ENCODE assay signal across 2 cellular contexts in the genomic region with DNA sequence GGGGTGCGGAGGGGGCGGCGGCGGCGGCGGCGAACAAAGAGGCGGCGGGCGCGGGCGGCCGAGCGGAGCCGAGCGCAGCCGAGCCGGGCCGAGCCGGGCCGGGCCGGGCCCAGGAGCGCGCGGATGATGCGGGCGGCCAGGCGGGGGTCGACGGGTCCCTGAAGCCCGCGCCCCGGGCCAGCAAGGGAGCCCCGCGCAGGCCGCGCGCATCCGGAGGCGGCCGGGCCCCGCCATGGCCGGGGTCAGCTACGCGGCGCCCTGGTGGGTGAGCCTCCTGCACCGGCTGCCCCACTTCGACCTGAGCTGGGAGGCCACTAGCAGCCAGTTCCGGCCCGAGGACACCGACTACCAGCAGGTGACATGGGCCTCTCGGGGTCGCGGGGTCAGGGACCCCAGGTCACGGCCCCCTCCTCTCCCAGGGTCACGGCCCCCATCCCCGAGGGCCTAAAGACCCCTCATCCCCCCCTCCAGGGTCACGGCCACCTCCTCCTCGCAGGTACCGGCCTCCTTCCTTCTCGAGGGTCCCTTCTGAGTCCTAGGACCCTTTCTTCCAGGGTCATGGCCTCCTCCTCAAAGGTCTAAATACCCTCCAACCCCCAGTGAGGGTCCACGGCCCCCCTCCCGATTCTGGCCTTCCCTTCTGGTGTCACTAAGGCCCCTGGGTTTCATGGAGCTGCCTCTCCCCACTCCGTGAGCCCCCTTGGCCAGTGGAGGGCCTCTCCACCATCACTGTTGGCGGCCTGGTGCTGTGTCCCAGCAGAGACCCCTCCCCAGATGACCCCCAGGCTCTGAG.
TF ChIP-seq lines count a peak whose summit lies in the region.

A gene with protein sequence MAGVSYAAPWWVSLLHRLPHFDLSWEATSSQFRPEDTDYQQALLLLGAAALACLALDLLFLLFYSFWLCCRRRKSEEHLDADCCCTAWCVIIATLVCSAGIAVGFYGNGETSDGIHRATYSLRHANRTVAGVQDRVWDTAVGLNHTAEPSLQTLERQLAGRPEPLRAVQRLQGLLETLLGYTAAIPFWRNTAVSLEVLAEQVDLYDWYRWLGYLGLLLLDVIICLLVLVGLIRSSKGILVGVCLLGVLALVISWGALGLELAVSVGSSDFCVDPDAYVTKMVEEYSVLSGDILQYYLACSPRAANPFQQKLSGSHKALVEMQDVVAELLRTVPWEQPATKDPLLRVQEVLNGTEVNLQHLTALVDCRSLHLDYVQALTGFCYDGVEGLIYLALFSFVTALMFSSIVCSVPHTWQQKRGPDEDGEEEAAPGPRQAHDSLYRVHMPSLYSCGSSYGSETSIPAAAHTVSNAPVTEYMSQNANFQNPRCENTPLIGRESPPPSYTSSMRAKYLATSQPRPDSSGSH (plus strand): TSS at position 63 of the 793 bp plus-strand sequence. CDS start 170 bp downstream, at position 233.

TF ChIP-seq in Ishikawa, 13 proteins besides CTCF, POLR2A, EP300 and RAD21 (continued from another document):
- TF ChIP-seq, protein P1, sequence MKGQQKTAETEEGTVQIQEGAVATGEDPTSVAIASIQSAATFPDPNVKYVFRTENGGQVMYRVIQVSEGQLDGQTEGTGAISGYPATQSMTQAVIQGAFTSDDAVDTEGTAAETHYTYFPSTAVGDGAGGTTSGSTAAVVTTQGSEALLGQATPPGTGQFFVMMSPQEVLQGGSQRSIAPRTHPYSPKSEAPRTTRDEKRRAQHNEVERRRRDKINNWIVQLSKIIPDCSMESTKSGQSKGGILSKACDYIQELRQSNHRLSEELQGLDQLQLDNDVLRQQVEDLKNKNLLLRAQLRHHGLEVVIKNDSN (IDR thresholded peaks at IDR 0.05) = no peak
- TF ChIP-seq ZBTB7A (IDR thresholded peaks at IDR 0.05; ENCODE audit: low read depth) = peak; percentile 99

TF ChIP-seq in HepG2, 621 proteins besides CTCF, POLR2A, EP300 and RAD21 (continued from another document and continues in another):
- TF ChIP-seq, protein P2, sequence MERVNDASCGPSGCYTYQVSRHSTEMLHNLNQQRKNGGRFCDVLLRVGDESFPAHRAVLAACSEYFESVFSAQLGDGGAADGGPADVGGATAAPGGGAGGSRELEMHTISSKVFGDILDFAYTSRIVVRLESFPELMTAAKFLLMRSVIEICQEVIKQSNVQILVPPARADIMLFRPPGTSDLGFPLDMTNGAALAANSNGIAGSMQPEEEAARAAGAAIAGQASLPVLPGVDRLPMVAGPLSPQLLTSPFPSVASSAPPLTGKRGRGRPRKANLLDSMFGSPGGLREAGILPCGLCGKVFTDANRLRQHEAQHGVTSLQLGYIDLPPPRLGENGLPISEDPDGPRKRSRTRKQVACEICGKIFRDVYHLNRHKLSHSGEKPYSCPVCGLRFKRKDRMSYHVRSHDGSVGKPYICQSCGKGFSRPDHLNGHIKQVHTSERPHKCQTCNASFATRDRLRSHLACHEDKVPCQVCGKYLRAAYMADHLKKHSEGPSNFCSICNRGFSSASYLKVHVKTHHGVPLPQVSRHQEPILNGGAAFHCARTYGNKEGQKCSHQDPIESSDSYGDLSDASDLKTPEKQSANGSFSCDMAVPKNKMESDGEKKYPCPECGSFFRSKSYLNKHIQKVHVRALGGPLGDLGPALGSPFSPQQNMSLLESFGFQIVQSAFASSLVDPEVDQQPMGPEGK (CRISPR knock-in tag; IDR thresholded peaks at IDR 0.05) = 0 out of 2 replicates have a peak, but pooled peaks have one; percentile 11
- TF ChIP-seq AGO2 (optimal IDR thresholded peaks at IDR 0.05; ENCODE audit: low read depth, low read length) (no peak), NFE2 (CRISPR knock-in tag; IDR thresholded peaks at IDR 0.05) (no peak), RBM22 (optimal IDR thresholded peaks at IDR 0.05; ENCODE audit: low read length) (no peak), RBFOX2 (IDR thresholded peaks at IDR 0.05; ENCODE audit: low read depth, low read length) (0 out of 2 replicates have a peak, but pooled peaks have one; percentile 0), SPEN (CRISPR knock-in tag; IDR thresholded peaks at IDR 0.05; ENCODE audit: low read depth) (0 out of 2 replicates have a peak, but pooled peaks have one; percentile 20), ZNF337 (CRISPR knock-in tag; IDR thresholded peaks at IDR 0.05; ENCODE audit: borderline replicate concordance, low read depth) (no peak), SMAD9 (CRISPR knock-in tag; IDR thresholded peaks at IDR 0.05) (no peak), SAP130 (CRISPR knock-in tag; IDR thresholded peaks at IDR 0.05; ENCODE audit: low read depth) (no peak), PITX1 (CRISPR knock-in tag; IDR thresholded peaks at IDR 0.05) (no peak), SMYD3 (CRISPR knock-in tag; IDR thresholded peaks at IDR 0.05) (no peak), KDM2A (CRISPR knock-in tag; IDR thresholded peaks at IDR 0.05; ENCODE audit: borderline replicate concordance, low read depth) (0 out of 2 replicates have a peak, but pooled peaks have one; percentile 8), ISX (CRISPR knock-in tag; conservative IDR thresholded peaks at IDR 0.05) (no peak), PHB2 (IDR thresholded peaks at IDR 0.05; ENCODE audit: partially characterized antibody) (no peak), ZBTB7A (CRISPR knock-in tag; IDR thresholded peaks at IDR 0.05) (peak; percentile 70), HNRNPLL (IDR thresholded peaks at IDR 0.05; ENCODE audit: low read depth, low read length, poor library complexity, severe bottlenecking) (no peak), HIVEP1 (CRISPR knock-in tag; IDR thresholded peaks at IDR 0.05) (no peak), MED1 (CRISPR knock-in tag; IDR thresholded peaks at IDR 0.05) (no peak)
- TF ChIP-seq, protein P3, sequence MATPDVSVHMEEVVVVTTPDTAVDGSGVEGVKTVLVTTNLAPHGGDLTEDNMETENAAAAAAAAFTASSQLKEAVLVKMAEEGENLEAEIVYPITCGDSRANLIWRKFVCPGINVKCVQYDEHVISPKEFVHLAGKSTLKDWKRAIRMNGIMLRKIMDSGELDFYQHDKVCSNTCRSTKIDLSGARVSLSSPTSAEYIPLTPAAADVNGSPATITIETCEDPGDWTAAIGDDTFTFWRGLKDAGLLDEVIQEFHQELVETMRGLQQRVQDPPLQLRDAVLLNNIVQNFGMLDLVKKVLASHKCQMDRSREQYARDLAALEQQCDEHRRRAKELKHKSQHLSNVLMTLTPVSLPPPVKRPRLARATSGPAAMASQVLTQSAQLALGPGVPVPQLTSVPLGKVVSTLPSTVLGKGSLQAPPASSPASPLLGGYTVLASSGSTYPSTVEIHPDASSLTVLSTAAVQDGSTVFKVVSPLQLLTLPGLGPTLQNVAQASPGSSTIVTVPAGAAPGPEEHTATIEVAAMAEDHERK (CRISPR knock-in tag; IDR thresholded peaks at IDR 0.05; ENCODE audit: low read depth) = no peak
- TF ChIP-seq, protein P4, sequence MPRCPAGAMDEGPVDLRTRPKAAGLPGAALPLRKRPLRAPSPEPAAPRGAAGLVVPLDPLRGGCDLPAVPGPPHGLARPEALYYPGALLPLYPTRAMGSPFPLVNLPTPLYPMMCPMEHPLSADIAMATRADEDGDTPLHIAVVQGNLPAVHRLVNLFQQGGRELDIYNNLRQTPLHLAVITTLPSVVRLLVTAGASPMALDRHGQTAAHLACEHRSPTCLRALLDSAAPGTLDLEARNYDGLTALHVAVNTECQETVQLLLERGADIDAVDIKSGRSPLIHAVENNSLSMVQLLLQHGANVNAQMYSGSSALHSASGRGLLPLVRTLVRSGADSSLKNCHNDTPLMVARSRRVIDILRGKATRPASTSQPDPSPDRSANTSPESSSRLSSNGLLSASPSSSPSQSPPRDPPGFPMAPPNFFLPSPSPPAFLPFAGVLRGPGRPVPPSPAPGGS (CRISPR knock-in tag; IDR thresholded peaks at IDR 0.05) = 0 out of 2 replicates have a peak, but pooled peaks have one; percentile 26
- TF ChIP-seq, protein P5, sequence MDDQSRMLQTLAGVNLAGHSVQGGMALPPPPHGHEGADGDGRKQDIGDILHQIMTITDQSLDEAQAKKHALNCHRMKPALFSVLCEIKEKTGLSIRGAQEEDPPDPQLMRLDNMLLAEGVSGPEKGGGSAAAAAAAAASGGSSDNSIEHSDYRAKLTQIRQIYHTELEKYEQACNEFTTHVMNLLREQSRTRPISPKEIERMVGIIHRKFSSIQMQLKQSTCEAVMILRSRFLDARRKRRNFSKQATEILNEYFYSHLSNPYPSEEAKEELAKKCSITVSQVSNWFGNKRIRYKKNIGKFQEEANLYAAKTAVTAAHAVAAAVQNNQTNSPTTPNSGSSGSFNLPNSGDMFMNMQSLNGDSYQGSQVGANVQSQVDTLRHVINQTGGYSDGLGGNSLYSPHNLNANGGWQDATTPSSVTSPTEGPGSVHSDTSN (CRISPR knock-in tag; IDR thresholded peaks at IDR 0.05; ENCODE audit: borderline replicate concordance) = no peak
- TF ChIP-seq, protein P6, sequence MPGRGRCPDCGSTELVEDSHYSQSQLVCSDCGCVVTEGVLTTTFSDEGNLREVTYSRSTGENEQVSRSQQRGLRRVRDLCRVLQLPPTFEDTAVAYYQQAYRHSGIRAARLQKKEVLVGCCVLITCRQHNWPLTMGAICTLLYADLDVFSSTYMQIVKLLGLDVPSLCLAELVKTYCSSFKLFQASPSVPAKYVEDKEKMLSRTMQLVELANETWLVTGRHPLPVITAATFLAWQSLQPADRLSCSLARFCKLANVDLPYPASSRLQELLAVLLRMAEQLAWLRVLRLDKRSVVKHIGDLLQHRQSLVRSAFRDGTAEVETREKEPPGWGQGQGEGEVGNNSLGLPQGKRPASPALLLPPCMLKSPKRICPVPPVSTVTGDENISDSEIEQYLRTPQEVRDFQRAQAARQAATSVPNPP (CRISPR knock-in tag; IDR thresholded peaks at IDR 0.05) = no peak
- TF ChIP-seq, protein P7, sequence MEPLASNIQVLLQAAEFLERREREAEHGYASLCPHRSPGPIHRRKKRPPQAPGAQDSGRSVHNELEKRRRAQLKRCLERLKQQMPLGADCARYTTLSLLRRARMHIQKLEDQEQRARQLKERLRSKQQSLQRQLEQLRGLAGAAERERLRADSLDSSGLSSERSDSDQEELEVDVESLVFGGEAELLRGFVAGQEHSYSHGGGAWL (CRISPR knock-in tag; IDR thresholded peaks at IDR 0.05) = peak; percentile 24; the same call in 1 of the 2 replicates
- TF ChIP-seq, protein P8, sequence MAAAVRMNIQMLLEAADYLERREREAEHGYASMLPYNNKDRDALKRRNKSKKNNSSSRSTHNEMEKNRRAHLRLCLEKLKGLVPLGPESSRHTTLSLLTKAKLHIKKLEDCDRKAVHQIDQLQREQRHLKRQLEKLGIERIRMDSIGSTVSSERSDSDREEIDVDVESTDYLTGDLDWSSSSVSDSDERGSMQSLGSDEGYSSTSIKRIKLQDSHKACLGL (CRISPR knock-in tag; IDR thresholded peaks at IDR 0.05) = peak; percentile 27; the same call in 1 of the 2 replicates
- TF ChIP-seq, protein P9, sequence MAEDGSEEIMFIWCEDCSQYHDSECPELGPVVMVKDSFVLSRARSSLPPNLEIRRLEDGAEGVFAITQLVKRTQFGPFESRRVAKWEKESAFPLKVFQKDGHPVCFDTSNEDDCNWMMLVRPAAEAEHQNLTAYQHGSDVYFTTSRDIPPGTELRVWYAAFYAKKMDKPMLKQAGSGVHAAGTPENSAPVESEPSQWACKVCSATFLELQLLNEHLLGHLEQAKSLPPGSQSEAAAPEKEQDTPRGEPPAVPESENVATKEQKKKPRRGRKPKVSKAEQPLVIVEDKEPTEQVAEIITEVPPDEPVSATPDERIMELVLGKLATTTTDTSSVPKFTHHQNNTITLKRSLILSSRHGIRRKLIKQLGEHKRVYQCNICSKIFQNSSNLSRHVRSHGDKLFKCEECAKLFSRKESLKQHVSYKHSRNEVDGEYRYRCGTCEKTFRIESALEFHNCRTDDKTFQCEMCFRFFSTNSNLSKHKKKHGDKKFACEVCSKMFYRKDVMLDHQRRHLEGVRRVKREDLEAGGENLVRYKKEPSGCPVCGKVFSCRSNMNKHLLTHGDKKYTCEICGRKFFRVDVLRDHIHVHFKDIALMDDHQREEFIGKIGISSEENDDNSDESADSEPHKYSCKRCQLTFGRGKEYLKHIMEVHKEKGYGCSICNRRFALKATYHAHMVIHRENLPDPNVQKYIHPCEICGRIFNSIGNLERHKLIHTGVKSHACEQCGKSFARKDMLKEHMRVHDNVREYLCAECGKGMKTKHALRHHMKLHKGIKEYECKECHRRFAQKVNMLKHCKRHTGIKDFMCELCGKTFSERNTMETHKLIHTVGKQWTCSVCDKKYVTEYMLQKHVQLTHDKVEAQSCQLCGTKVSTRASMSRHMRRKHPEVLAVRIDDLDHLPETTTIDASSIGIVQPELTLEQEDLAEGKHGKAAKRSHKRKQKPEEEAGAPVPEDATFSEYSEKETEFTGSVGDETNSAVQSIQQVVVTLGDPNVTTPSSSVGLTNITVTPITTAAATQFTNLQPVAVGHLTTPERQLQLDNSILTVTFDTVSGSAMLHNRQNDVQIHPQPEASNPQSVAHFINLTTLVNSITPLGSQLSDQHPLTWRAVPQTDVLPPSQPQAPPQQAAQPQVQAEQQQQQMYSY (CRISPR knock-in tag; IDR thresholded peaks at IDR 0.05) = no peak
- TF ChIP-seq, protein P10, sequence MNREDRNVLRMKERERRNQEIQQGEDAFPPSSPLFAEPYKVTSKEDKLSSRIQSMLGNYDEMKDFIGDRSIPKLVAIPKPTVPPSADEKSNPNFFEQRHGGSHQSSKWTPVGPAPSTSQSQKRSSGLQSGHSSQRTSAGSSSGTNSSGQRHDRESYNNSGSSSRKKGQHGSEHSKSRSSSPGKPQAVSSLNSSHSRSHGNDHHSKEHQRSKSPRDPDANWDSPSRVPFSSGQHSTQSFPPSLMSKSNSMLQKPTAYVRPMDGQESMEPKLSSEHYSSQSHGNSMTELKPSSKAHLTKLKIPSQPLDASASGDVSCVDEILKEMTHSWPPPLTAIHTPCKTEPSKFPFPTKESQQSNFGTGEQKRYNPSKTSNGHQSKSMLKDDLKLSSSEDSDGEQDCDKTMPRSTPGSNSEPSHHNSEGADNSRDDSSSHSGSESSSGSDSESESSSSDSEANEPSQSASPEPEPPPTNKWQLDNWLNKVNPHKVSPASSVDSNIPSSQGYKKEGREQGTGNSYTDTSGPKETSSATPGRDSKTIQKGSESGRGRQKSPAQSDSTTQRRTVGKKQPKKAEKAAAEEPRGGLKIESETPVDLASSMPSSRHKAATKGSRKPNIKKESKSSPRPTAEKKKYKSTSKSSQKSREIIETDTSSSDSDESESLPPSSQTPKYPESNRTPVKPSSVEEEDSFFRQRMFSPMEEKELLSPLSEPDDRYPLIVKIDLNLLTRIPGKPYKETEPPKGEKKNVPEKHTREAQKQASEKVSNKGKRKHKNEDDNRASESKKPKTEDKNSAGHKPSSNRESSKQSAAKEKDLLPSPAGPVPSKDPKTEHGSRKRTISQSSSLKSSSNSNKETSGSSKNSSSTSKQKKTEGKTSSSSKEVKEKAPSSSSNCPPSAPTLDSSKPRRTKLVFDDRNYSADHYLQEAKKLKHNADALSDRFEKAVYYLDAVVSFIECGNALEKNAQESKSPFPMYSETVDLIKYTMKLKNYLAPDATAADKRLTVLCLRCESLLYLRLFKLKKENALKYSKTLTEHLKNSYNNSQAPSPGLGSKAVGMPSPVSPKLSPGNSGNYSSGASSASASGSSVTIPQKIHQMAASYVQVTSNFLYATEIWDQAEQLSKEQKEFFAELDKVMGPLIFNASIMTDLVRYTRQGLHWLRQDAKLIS (CRISPR knock-in tag; IDR thresholded peaks at IDR 0.05) = no peak
